ENCODE assay signal across 10 cellular contexts in the genomic region with DNA sequence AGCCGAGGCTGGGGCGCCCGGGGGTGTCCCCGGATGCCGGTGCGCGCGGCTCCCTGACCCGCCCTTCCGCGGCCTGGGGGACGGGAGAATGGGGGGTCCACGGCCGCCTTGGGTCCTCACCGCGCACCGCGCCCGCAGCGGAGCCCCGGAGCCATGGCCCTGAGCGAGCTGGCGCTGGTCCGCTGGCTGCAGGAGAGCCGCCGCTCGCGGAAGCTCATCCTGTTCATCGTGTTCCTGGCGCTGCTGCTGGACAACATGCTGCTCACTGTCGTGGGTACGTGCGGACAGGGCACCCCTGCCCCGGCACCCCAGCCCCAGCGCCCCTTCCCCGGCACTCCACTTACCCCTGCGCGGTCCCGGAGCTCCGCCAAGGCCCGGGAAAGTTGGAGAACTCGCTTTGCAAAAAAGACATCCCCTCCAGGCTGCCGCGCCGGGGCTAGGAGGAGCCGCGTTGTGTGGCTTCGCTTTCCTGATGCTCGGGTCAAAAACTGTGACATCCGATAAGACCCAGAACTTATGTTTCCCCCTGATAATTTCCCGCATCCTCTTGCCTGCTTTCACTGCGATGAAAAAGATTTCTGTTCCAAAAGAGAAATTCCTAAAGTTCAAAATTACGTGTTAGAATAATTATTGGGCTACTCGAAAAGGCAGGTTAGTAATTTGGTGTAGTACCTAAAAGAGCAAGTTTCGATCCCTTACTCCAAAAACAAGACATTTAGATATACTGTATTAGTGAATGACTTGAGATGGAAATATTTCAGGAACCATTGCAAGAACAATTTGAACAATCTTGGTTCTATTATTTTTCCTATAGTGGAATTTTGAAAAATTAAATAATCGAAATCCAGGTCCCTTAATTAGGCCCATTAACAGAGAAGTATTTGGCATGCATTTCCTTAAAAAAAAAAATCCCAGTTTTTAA. TPM values are rescaled to one million over a fixed set of nuclear protein-coding genes. Genes with fewer than 3 reads are reported as not detected.
DNase-seq lines count a peak whose midpoint lies in the region; ATAC-seq and TF ChIP-seq lines count a peak whose summit lies in the region.
"Had no signal": no experiment of that assay in that cellular context is flagged by ENCODE, and none has a peak within 500 bp of the region (broad histone marks: within the 10 kb centered on the region; RNA-seq: fewer than 3 reads in every experiment).

No MANE protein-coding gene starts in this region.

- H3K36me3 ChIP-seq in BE2C (no peaks in the 10 kb centered on the region), mucosa of descending colon (ENCODE audit: low read depth) (no peaks in the 10 kb centered on the region)
- H3K36me3 ChIP-seq: transverse colon had no signal

- whole genome bisulfite sequencing in H9 (ENCODE audit: extremely low coverage, insufficient read length, low lambda C conversion rate): no CpG with 5 or more reads among the region's 56 CpGs

- H3K27me3 Mint-ChIP-seq in H9 (ENCODE audit: low read depth): peaks cover 73% of the 10 kb centered on the region
- H3K27me3 Mint-ChIP-seq in effector memory CD8-positive, alpha-beta T cell: peaks cover 66 to 69% of the 10 kb centered on the region in 2 donors

- H4K91ac ChIP-seq in H9 (ENCODE audit: insufficient read length, low read depth, low read length): no peak overlapping the region

- no peak overlapping the region for H2BK20ac ChIP-seq in H9 (ENCODE audit: low read depth, low read length, poor library complexity, severe bottlenecking)

- no peak overlapping the region for H3K4ac ChIP-seq in H9 (ENCODE audit: low read depth, low read length)

- H3K4me1 Mint-ChIP-seq in H9: peaks cover 3 to 9% of the 10 kb centered on the region in 2 experiments; a peak in 3 of 4 replicates
- H3K4me1 Mint-ChIP-seq in effector memory CD8-positive, alpha-beta T cell (ENCODE audit: low read depth in 2 of 2): peaks cover 3 to 8% of the 10 kb centered on the region in 2 donors

- no peak overlapping the region; the same call in 1 of the 2 replicates for H2BK15ac ChIP-seq in H9 (ENCODE audit: low read depth, low read length)

- no peak for ATAC-seq in effector memory CD8-positive, alpha-beta T cell (replicated peaks)
- ATAC-seq in mucosa of descending colon: peak; percentile 23
- no peak for ATAC-seq in GM18520 (IDR thresholded peaks at IDR 0.05; ENCODE audit: unreplicated experiment)
- no peak for ATAC-seq in GM21528 (IDR thresholded peaks at IDR 0.05; ENCODE audit: low FRiP score, unreplicated experiment)
- no peak for ATAC-seq in HG03520 (IDR thresholded peaks at IDR 0.05; ENCODE audit: unreplicated experiment)

- no peak for DNase-seq in BE2C
- peak; percentile 63 for DNase-seq in H9
- no peak for DNase-seq in effector memory CD8-positive, alpha-beta T cell
- DNase-seq in mucosa of descending colon: peak in 1 of 3 donors; percentile 5
- no peak for DNase-seq in activated CD4-positive, alpha-beta T cell treated with anti-CD3 and anti-CD28 coated beads for 48 hours
- DNase-seq: activated B cell treated with CpG ODN at 0.5 μM for 24 hours, transverse colon had no signal

- intact Hi-C loops in mucosa of descending colon (cut with DNase I, micrococcal nuclease): no loop called here

- H3K9me3 ChIP-seq in BE2C (no peaks in the 10 kb centered on the region), H9 (ENCODE audit: control insufficient read depth, low read depth, low read length) (no peaks in the 10 kb centered on the region), mucosa of descending colon (no peaks in the 10 kb centered on the region)
- H3K9me3 ChIP-seq: transverse colon had no signal

- H2AK5ac ChIP-seq in H9 (ENCODE audit: insufficient read length, low read length): no peak overlapping the region

- H3K27me3 ChIP-seq in BE2C (peaks cover 6% of the 10 kb centered on the region; the same call in 1 of the 2 replicates), H9 (ENCODE audit: insufficient read depth, low read length) (peaks cover 8% of the 10 kb centered on the region; the same call in 1 of the 2 replicates)

- no peak overlapping the region for H2AFZ ChIP-seq in H9 (ENCODE audit: low read length)

- H3K14ac ChIP-seq in H9 (ENCODE audit: insufficient read depth, low read length): no peak overlapping the region

- no peaks in the 10 kb centered on the region for H3K79me1 ChIP-seq in H9 (ENCODE audit: insufficient read depth, low read depth, low read length, poor library complexity, severe bottlenecking)

- no peak overlapping the region for H3T11ph ChIP-seq in H9 (ENCODE audit: low read length)

- H2BK12ac ChIP-seq in H9 (ENCODE audit: insufficient read length, low read depth, low read length): no peak overlapping the region

- H3K27ac Mint-ChIP-seq in H9: no peak overlapping the region
- H3K27ac Mint-ChIP-seq in effector memory CD8-positive, alpha-beta T cell: no peak overlapping the region
- H3K27ac Mint-ChIP-seq: activated B cell treated with CpG ODN at 0.5 μM for 24 hours had no signal

- H4K5ac ChIP-seq in H9 (ENCODE audit: insufficient read length, low read depth, low read length): no peak overlapping the region

- H3K23ac ChIP-seq in H9 (ENCODE audit: insufficient read length, low read depth, low read length): no peak overlapping the region

- H2BK120ac ChIP-seq in H9 (ENCODE audit: low read depth, low read length, poor library complexity, severe bottlenecking): no peak overlapping the region

- no peaks in the 10 kb centered on the region for H4K20me1 ChIP-seq in H9 (ENCODE audit: control insufficient read depth, insufficient read depth, insufficient read length)

- no peak overlapping the region for H3K56ac ChIP-seq in H9 (ENCODE audit: insufficient read length, low read depth, low read length)

- TF ChIP-seq CTCF in BE2C (IDR thresholded peaks at IDR 0.05; ENCODE audit: low read depth, low read length) (no peak), H9 (conservative IDR thresholded peaks at IDR 0.05) (no peak), mucosa of descending colon (IDR thresholded peaks at IDR 0.05) (no peak)

- no peaks in the 10 kb centered on the region for H3K79me2 ChIP-seq in H9 (ENCODE audit: insufficient read depth, low read length)

- H3K4me3 ChIP-seq in BE2C (ENCODE audit: low read depth, low read length) (peak overlapping the region; percentile 36), mucosa of descending colon (no peak overlapping the region)

- no peaks in the 10 kb centered on the region for H3K4me1 ChIP-seq in BE2C
- no peaks in the 10 kb centered on the region for H3K4me1 ChIP-seq in H9 (ENCODE audit: insufficient read depth, low read length)
- peaks cover 4% of the 10 kb centered on the region for H3K4me1 ChIP-seq in mucosa of descending colon (ENCODE audit: low read depth)

- no peak overlapping the region for H4K8ac ChIP-seq in H9 (replicated peaks; ENCODE audit: insufficient read length, low read depth, low read length)

- no peak overlapping the region for H3K18ac ChIP-seq in H9 (ENCODE audit: insufficient read length, low read depth, low read length)

- no peak overlapping the region for H2BK5ac ChIP-seq in H9 (ENCODE audit: insufficient read length, low read length)

- H3K23me2 ChIP-seq in H9 (ENCODE audit: insufficient read length, low read depth, low read length, poor library complexity, severe bottlenecking): peaks cover 6% of the 10 kb centered on the region

- no peak overlapping the region for H3K9ac ChIP-seq in H9 (ENCODE audit: extremely low read depth, insufficient read length, low read length)

- H3K4me3 Mint-ChIP-seq in H9: peak overlapping the region; percentile 50 to 71
- H3K4me3 Mint-ChIP-seq in effector memory CD8-positive, alpha-beta T cell: peak overlapping the region; percentile 48 to 63
- H3K4me3 Mint-ChIP-seq: activated B cell treated with CpG ODN at 0.5 μM for 24 hours had no signal

- H3K27ac ChIP-seq in H9 (ENCODE audit: insufficient read length, low read depth, low read length): no peak overlapping the region
- H3K27ac ChIP-seq: transverse colon had no signal

- no peaks in the 10 kb centered on the region; a peak in 2 of 7 replicates for H3K36me3 Mint-ChIP-seq in H9 (ENCODE audit: insufficient read depth in 1 of 3, low read depth in 3 of 3)
- no peaks in the 10 kb centered on the region for H3K36me3 Mint-ChIP-seq in effector memory CD8-positive, alpha-beta T cell (ENCODE audit: insufficient read depth)

- no peaks in the 10 kb centered on the region for H3K9me3 Mint-ChIP-seq in H9
- H3K9me3 Mint-ChIP-seq in effector memory CD8-positive, alpha-beta T cell: no peaks in the 10 kb centered on the region

- H3K4me2 ChIP-seq in H9 (ENCODE audit: insufficient read depth, insufficient read length, low read length): peak overlapping the region; percentile 77

RNA-seq across cellular contexts. Expression of gene SLC18A2, which starts 0.9 kb away (rescaled TPM):
- 5.7 TPM for polyA plus RNA-seq in BE2C (2012; ENCODE audit: insufficient read depth, insufficient read length, low read depth)
- total RNA-seq in H9 (2021): 3.0 and 4.0 TPM in 2 replicates
- 1 to 10 TPM in 2 of 3 donors, under 1 TPM in 1; 0.29 to 1.9 (median 1.6) TPM for total RNA-seq in mucosa of descending colon
- total RNA-seq: activated B cell treated with CpG ODN at 0.5 μM for 24 hours had no signal

RNA-seq across cellular contexts. Expression of gene KCNK18, which starts 44.5 kb away (rescaled TPM):
- polyA plus RNA-seq in BE2C (2012; ENCODE audit: insufficient read depth, insufficient read length, low read depth): not detected
- total RNA-seq in H9 (2021): not detected in 2 replicates
- not detected for total RNA-seq in mucosa of descending colon
- total RNA-seq: activated B cell treated with CpG ODN at 0.5 μM for 24 hours, transverse colon had no signal
